Comparison of ENCODE assay signal across 21 cellular contexts in genomic region chr11:73201888-73202810, GRCh38. TPM values are rescaled to one million over a fixed set of nuclear protein-coding genes. Genes with fewer than 3 reads are reported as not detected.
DNase-seq lines count a peak whose midpoint lies in the region; ATAC-seq and TF ChIP-seq lines count a peak whose summit lies in the region.
"Had no signal": no experiment of that assay in that cellular context is flagged by ENCODE, and none has a peak within 500 bp of the region (broad histone marks: within the 10 kb centered on the region; RNA-seq: fewer than 3 reads in every experiment).

No MANE protein-coding gene starts in this region.

- H3K27ac ChIP-seq in lower lobe of right lung (peak overlapping the region; percentile 69), thyroid gland (peak overlapping the region; percentile 93 to 97 (median 96))

- ATAC-seq in lower lobe of right lung (no peak), GM18520 (IDR thresholded peaks at IDR 0.05; ENCODE audit: unreplicated experiment) (no peak)
- ATAC-seq: activated CD4-positive, CD25-positive, alpha-beta regulatory T cell treated with anti-CD3 and anti-CD28 coated beads, Interleukin-2, amount 50 U/mL, for 24 hours; activated CD8-positive, alpha-beta T cell treated with anti-CD3 and anti-CD28 coated beads, Interleukin-2, amount 10 ng/mL, durations not matched to agents 7 days and 5 days had no signal

- H3K4me3 ChIP-seq in lower lobe of right lung (no peak overlapping the region), thyroid gland (replicated peaks in 1 of 3) (no peak overlapping the region)
- H3K4me3 ChIP-seq: dorsolateral prefrontal cortex had no signal

- no peaks in the 10 kb centered on the region for H3K9me3 ChIP-seq in lower lobe of right lung
- H3K9me3 ChIP-seq in thyroid gland, result no peaks in the 10 kb centered on the region

- no peak overlapping the region for H3K4me3 Mint-ChIP-seq in dendritic cell treated with granulocyte-macrophage colony-stimulating factor and Interleukin-4, amounts not matched to agents 40 ng/mL and 50 ng/mL, for 4 days
- H3K4me3 Mint-ChIP-seq: activated CD8-positive, alpha-beta T cell treated with anti-CD3 and anti-CD28 coated beads, Interleukin-2, amount 10 ng/mL, durations not matched to agents 7 days and 5 days; activated T-cell treated with anti-CD3 and anti-CD28 coated beads, Interleukin-2, amount 50 U/mL, for 24 hours; CD4-positive, alpha-beta memory T cell; memory B cell had no signal

- no peak for TF ChIP-seq POLR2A in thyroid gland (IDR thresholded peaks at IDR 0.05)

- peak; percentile 67 for DNase-seq in OCI-M1 (lab: John Stamatoyannopoulos, UW)
- no peak for DNase-seq in lower lobe of right lung
- DNase-seq in thyroid gland, result peak in 1 of 2 donors; percentile 15
- DNase-seq in superior temporal gyrus (ENCODE audit: extremely low spot score), result no peak
- DNase-seq in RKO (ENCODE audit: low spot score), result no peak
- DNase-seq: activated CD8-positive, alpha-beta T cell treated with anti-CD3 and anti-CD28 coated beads, Interleukin-2, amount 10 ng/mL, durations not matched to agents 7 days and 5 days; activated naive CD4-positive, alpha-beta T cell treated with anti-CD3 and anti-CD28 coated beads, Interleukin-2, amount 50 U/mL, for 16 hours; activated T-cell treated with anti-CD3 and anti-CD28 coated beads, Interleukin-2, amount 50 U/mL, for 24 hours; DMS153; NCI-H1436 treated with DMSO at 0.1 percent for 48 hours; NCI-H510A; retina; stimulated activated CD4-positive, alpha-beta T cell treated with anti-CD3 and anti-CD28 coated beads, Interleukin-15, amount 100 ng/mL, for 24 hours had no signal

- H3K27me3 ChIP-seq in lower lobe of right lung (ENCODE audit: low read depth), result no peaks in the 10 kb centered on the region
- H3K27me3 ChIP-seq in thyroid gland, result no peaks in the 10 kb centered on the region

- H3K4me1 ChIP-seq in lower lobe of right lung (peaks cover 39% of the 10 kb centered on the region), thyroid gland (peaks cover 56 to 58% of the 10 kb centered on the region in 2 donors)

- peak overlapping the region; percentile 57 for H3K27ac Mint-ChIP-seq in dendritic cell treated with granulocyte-macrophage colony-stimulating factor and Interleukin-4, amounts not matched to agents 40 ng/mL and 50 ng/mL, for 4 days
- H3K27ac Mint-ChIP-seq: activated CD8-positive, alpha-beta T cell treated with anti-CD3 and anti-CD28 coated beads, Interleukin-2, amount 10 ng/mL, durations not matched to agents 7 days and 5 days; activated T-cell treated with anti-CD3 and anti-CD28 coated beads, Interleukin-2, amount 50 U/mL, for 24 hours; memory B cell had no signal

- TF ChIP-seq CTCF in lower lobe of right lung (IDR thresholded peaks at IDR 0.05) (no peak), thyroid gland (IDR thresholded peaks at IDR 0.05) (no peak)

- peaks cover 73% of the 10 kb centered on the region for H3K4me1 Mint-ChIP-seq in dendritic cell treated with granulocyte-macrophage colony-stimulating factor and Interleukin-4, amounts not matched to agents 40 ng/mL and 50 ng/mL, for 4 days (ENCODE audit: low read depth)
- H3K4me1 Mint-ChIP-seq: CD4-positive, alpha-beta memory T cell had no signal

- intact Hi-C loops in dendritic cell treated with granulocyte-macrophage colony-stimulating factor and Interleukin-4, amounts not matched to agents 40 ng/mL and 50 ng/mL, for 4 days (cut with micrococcal nuclease), result no loop called here
- intact Hi-C loops in lower lobe of right lung (cut with DNase I) (no loop called here), thyroid gland (cut with DNase I) (no loop called here)

- no peaks in the 10 kb centered on the region for H3K36me3 Mint-ChIP-seq in dendritic cell treated with granulocyte-macrophage colony-stimulating factor and Interleukin-4, amounts not matched to agents 40 ng/mL and 50 ng/mL, for 4 days (ENCODE audit: low read depth)
- H3K36me3 Mint-ChIP-seq: CD4-positive, alpha-beta memory T cell; memory B cell had no signal

- H3K36me3 ChIP-seq in lower lobe of right lung (no peaks in the 10 kb centered on the region), thyroid gland (no peaks in the 10 kb centered on the region)

- no peaks in the 10 kb centered on the region for H3K9me3 Mint-ChIP-seq in dendritic cell treated with granulocyte-macrophage colony-stimulating factor and Interleukin-4, amounts not matched to agents 40 ng/mL and 50 ng/mL, for 4 days
- H3K9me3 Mint-ChIP-seq: activated T-cell treated with anti-CD3 and anti-CD28 coated beads, Interleukin-2, amount 50 U/mL, for 24 hours; memory B cell had no signal

- 70 to 85% methylated on average over 7 to 8 of the region's 8 CpGs for WGBS in thyroid gland, 2 donors

- H3K27me3 Mint-ChIP-seq in dendritic cell treated with granulocyte-macrophage colony-stimulating factor and Interleukin-4, amounts not matched to agents 40 ng/mL and 50 ng/mL, for 4 days, result peaks cover 4% of the 10 kb centered on the region

RNA-seq across cellular contexts. Expression of gene P2RY2, which starts 15.9 kb away (rescaled TPM):
- total RNA-seq in lower lobe of right lung, result 6.5 TPM
- total RNA-seq in thyroid gland, result 10 to 100 TPM; 29.3 to 38.1 (median 37.7) TPM
- total RNA-seq: activated CD8-positive, alpha-beta T cell treated with anti-CD3 and anti-CD28 coated beads, Interleukin-2, amount 10 ng/mL, durations not matched to agents 7 days and 5 days; CD4-positive, alpha-beta memory T cell; frontal cortex; G401 had no signal
